16 cellular contexts compared by ENCODE assay signal in genomic region chr7:117113871-117114270, GRCh38.
DNase-seq lines count a peak whose midpoint lies in the region; ATAC-seq, FAIRE-seq and TF ChIP-seq lines count a peak whose summit lies in the region.
"Had no signal": no experiment of that assay in that cellular context is flagged by ENCODE, and none has a peak within 500 bp of the region (broad histone marks: within the 10 kb centered on the region; RNA-seq: fewer than 3 reads in every experiment).

No MANE protein-coding gene starts in this region.

- ATAC-seq in pancreas: peak in 3 of 4 donors; percentile 9 to 43 (median 23)
- no peak for ATAC-seq in HG03457 (IDR thresholded peaks at IDR 0.05; ENCODE audit: unreplicated experiment)
- no peak for ATAC-seq in GM18502 (IDR thresholded peaks at IDR 0.05; ENCODE audit: poor library complexity, unreplicated experiment)
- ATAC-seq in HG03460 (IDR thresholded peaks at IDR 0.05; ENCODE audit: unreplicated experiment): no peak
- ATAC-seq: T-cell had no signal

- 42 to 44% methylated on average over 4 of the region's 4 CpGs for WGBS in pancreas, 2 donors

- H3K4me3 ChIP-seq in pancreas: no peak overlapping the region
- H3K4me3 ChIP-seq: PC-9, SK-N-MC had no signal

- H3K4me1 ChIP-seq in pancreas: peaks cover 3 to 18% (median 7%) of the 10 kb centered on the region in 3 donors

- H3K27me3 Mint-ChIP-seq in brain: no peaks in the 10 kb centered on the region
- H3K27me3 Mint-ChIP-seq: CD4-positive, CD25-positive, alpha-beta regulatory T cell; T-cell had no signal

- no peaks in the 10 kb centered on the region for H3K27me3 ChIP-seq in pancreas

- H3K36me3 Mint-ChIP-seq in brain: peaks cover 28% of the 10 kb centered on the region
- H3K36me3 Mint-ChIP-seq: T-cell had no signal

- peaks cover 2 to 7% (median 3%) of the 10 kb centered on the region in 5 experiments for H3K9me3 Mint-ChIP-seq in brain
- H3K9me3 Mint-ChIP-seq: T-cell had no signal

- peak overlapping the region in 2 of 4 donors; percentile 29 to 30 for H3K27ac ChIP-seq in pancreas
- H3K27ac ChIP-seq: PC-9, SK-N-MC had no signal

- no peaks in the 10 kb centered on the region for H3K9me3 ChIP-seq in pancreas

- FAIRE-seq in pancreas (lab: Jason Lieb, UNC): no peak
- FAIRE-seq: D721Med had no signal

- intact Hi-C loops in pancreas (cut with DNase I): no loop called here

- peaks cover 95% of the 10 kb centered on the region for H3K4me1 Mint-ChIP-seq in brain

- no peaks in the 10 kb centered on the region for H3K36me3 ChIP-seq in pancreas

- TF ChIP-seq CTCF in brain (conservative IDR thresholded peaks at IDR 0.05): no peak
- no peak for TF ChIP-seq CTCF in pancreas (IDR thresholded peaks at IDR 0.05)

- peak; percentile 63 for DNase-seq in G401 (ENCODE audit: low spot score)
- DNase-seq in NCI-H2171 (lab: John Stamatoyannopoulos, UW): peak; percentile 62
- DNase-seq in pancreas: no peak
- DNase-seq: AML-193; CD4-positive, CD25-positive, alpha-beta regulatory T cell; H7; MV-4-11; NCI-H510A; PC-9; T-cell had no signal

- peak overlapping the region in 1 of 5 experiments; percentile 6 for H3K4me3 Mint-ChIP-seq in brain
- H3K4me3 Mint-ChIP-seq: CD4-positive, CD25-positive, alpha-beta regulatory T cell; T-cell had no signal

- peak overlapping the region in 3 of 5 experiments; percentile 54 to 78 (median 58) for H3K27ac Mint-ChIP-seq in brain
- H3K27ac Mint-ChIP-seq: T-cell had no signal

- in situ Hi-C loops in G401 (cut with HindIII; ENCODE audit: low sequenced_read_pairs): no loop called here

Comparison
In these comparisons a context has a peak if more than half of its experiments do, and no peak if none do; other contexts are left out.
1. DNase-seq: peak in G401 (single experiment) and NCI-H2171 (single experiment); none in pancreas (0 of 6).
2. ATAC-seq: peak in pancreas (3 of 4); none in HG03457 (single experiment), GM18502 (single experiment) and HG03460 (single experiment).